In genomic region chr3:196684548-196685407, GRCh38 we compare ENCODE assay signal across 8 cellular contexts. TPM values are rescaled to one million over a fixed set of nuclear protein-coding genes. Genes with fewer than 3 reads are reported as not detected.
DNase-seq lines count a peak whose midpoint lies in the region; TF ChIP-seq lines count a peak whose summit lies in the region.

No MANE protein-coding gene starts in this region.

- POLR2A ChIA-PET in HEK293T (lab: Yijun Ruan, JAX), result no interaction called here

- H3K9ac ChIP-seq in skeletal muscle satellite cell (ENCODE audit: low read depth, low read length), result no peak overlapping the region

- intact Hi-C loops in adrenal gland (cut with DNase I), result loop anchor here (5.0 to 10.0 kb wide), 4 partner anchors 77 to 430 kb away; no protein-coding TSS in a partner anchor

- peak; percentile 88 for TF ChIP-seq CTCF in GM10266 (IDR thresholded peaks at IDR 0.05; ENCODE audit: control insufficient read depth, insufficient read depth, low read depth, missing control alignments)
- TF ChIP-seq CTCF in adrenal gland (IDR thresholded peaks at IDR 0.05), result peak; percentile 83 to 92 (median 89)

- no peak overlapping the region for H3K27ac ChIP-seq in adrenal gland

- CTCF ChIA-PET in HEK293T (lab: Yijun Ruan, JAX), result interaction anchor here (0.7 to 1.9 kb wide), 3 partner anchors 11 to 79 kb away, joined by 3 to 6 read pairs (median 5); no protein-coding TSS in a partner anchor

- WGBS in adrenal gland, 4 donors, result 34 to 41% (median 37%) methylated on average over 24 of the region's 24 CpGs

- H3K9me3 ChIP-seq in adrenal gland (replicated peaks in 1 of 3) (no peaks in the 10 kb centered on the region), skeletal muscle satellite cell (replicated peaks; ENCODE audit: low read length) (no peaks in the 10 kb centered on the region)

- H3K36me3 ChIP-seq in adrenal gland (replicated peaks in 1 of 2) (no peaks in the 10 kb centered on the region), skeletal muscle satellite cell (ENCODE audit: insufficient read depth, low read length) (no peaks in the 10 kb centered on the region)

- peak overlapping the region; percentile 65 for H3K4me2 ChIP-seq in skeletal muscle satellite cell (ENCODE audit: low read length)

- H3K27me3 ChIP-seq in adrenal gland (no peaks in the 10 kb centered on the region), skeletal muscle satellite cell (ENCODE audit: control insufficient read depth, insufficient read depth, low read length) (peaks cover 16% of the 10 kb centered on the region)

- H3K4me3 ChIP-seq in adrenal gland (no peak overlapping the region), skeletal muscle satellite cell (ENCODE audit: low read length) (no peak overlapping the region)

- peak; percentile 91 for DNase-seq in GM10266 (ENCODE audit: extremely low spot score)
- peak; percentile 47 for DNase-seq in HEK293T (ENCODE audit: extremely low spot score)
- peak; percentile 92 for DNase-seq in MV-4-11 (lab: John Stamatoyannopoulos, UW)
- peak; percentile 70 for DNase-seq in SKM-1 treated with dmso at 0.1 percent for 144 hours (lab: John Stamatoyannopoulos, UW; ENCODE audit: unreplicated experiment)
- DNase-seq in adrenal gland, result peak; percentile 42 to 82 (median 61)
- DNase-seq in hepatic stellate cell (ENCODE audit: low spot score), result peak; percentile 65
- DNase-seq in islet precursor cell, result no peak

- peaks cover 0 to 11% of the 10 kb centered on the region in 2 donors for H3K4me1 ChIP-seq in adrenal gland (replicated peaks in 1 of 2)
- H3K4me1 ChIP-seq in skeletal muscle satellite cell (ENCODE audit: control insufficient read depth, insufficient read depth, low read length), result peaks cover 17% of the 10 kb centered on the region

- no peak for TF ChIP-seq POLR2A in adrenal gland (IDR thresholded peaks at IDR 0.05)

TF ChIP-seq in HEK293T, 16 proteins besides CTCF, POLR2A, EP300 and RAD21:
- TF ChIP-seq FOXK2 (IDR thresholded peaks at IDR 0.05) (no peak), ZNF384 (IDR thresholded peaks at IDR 0.05) (no peak), SP1 (IDR thresholded peaks at IDR 0.05) (no peak), FOXA1 (IDR thresholded peaks at IDR 0.05) (no peak), PKNOX1 (IDR thresholded peaks at IDR 0.05) (no peak), L3MBTL2 (conservative IDR thresholded peaks at IDR 0.05) (no peak; the same call in 1 of the 2 replicates), HDGF (IDR thresholded peaks at IDR 0.05; ENCODE audit: borderline replicate concordance) (no peak), NFRKB (IDR thresholded peaks at IDR 0.05) (no peak), TARDBP (IDR thresholded peaks at IDR 0.05) (no peak), ARNT (IDR thresholded peaks at IDR 0.05) (no peak), LEF1 (IDR thresholded peaks at IDR 0.05; ENCODE audit: borderline replicate concordance) (no peak), FOXM1 (IDR thresholded peaks at IDR 0.05; ENCODE audit: borderline replicate concordance) (no peak), CTBP1 (IDR thresholded peaks at IDR 0.05; ENCODE audit: borderline replicate concordance) (no peak), ELF4 (IDR thresholded peaks at IDR 0.05) (no peak), BHLHE40 (IDR thresholded peaks at IDR 0.05; ENCODE audit: borderline replicate concordance) (no peak), SUZ12 (IDR thresholded peaks at IDR 0.05) (no peak)

RNA-seq across cellular contexts. Expression of gene CEP19, which starts 27.3 kb away (rescaled TPM):
- 10 to 100 TPM in 1 of 8 donors, 1 to 10 TPM in 7; 1.2 to 11.5 (median 3.1) TPM for total RNA-seq in adrenal gland
- 1 to 10 TPM in 2 of 3 donors, under 1 TPM in 1; 0.88 to 4.2 (median 2.1) TPM for polyA plus RNA-seq in adrenal gland
- total RNA-seq in skeletal muscle satellite cell (2012; rRNA removed), result 2.3 and 2.8 TPM in 2 replicates

RNA-seq across cellular contexts. Expression of gene PIGX, which starts 27.4 kb away (rescaled TPM):
- 10 to 100 TPM; 17.7 to 33.9 (median 26.1) TPM for total RNA-seq in adrenal gland
- polyA plus RNA-seq in adrenal gland, result 10 to 100 TPM; 10.2 to 30.7 (median 10.8) TPM
- total RNA-seq in skeletal muscle satellite cell (2012; rRNA removed), result 23.6 and 24.9 TPM in 2 replicates

RNA-seq across cellular contexts. Expression of gene NRROS, which starts 45.3 kb away (rescaled TPM):
- 1 to 10 TPM; 1.2 to 9.9 (median 8.3) TPM for total RNA-seq in adrenal gland
- 1 to 10 TPM; 1.2 to 6.8 (median 2.4) TPM for polyA plus RNA-seq in adrenal gland
- 1.5 and 2.8 TPM in 2 replicates for total RNA-seq in skeletal muscle satellite cell (2012; rRNA removed)

RNA-seq across cellular contexts. Expression of gene PAK2, which starts 54.9 kb away (rescaled TPM):
- 10 to 100 TPM; 22.1 to 62.0 (median 53.5) TPM for total RNA-seq in adrenal gland
- 10 to 100 TPM; 15.3 to 43.5 (median 16.3) TPM for polyA plus RNA-seq in adrenal gland
- 35.6 and 42.3 TPM in 2 replicates for total RNA-seq in skeletal muscle satellite cell (2012; rRNA removed)
